8 cellular contexts compared by ENCODE assay signal in genomic region chr1:12177999-12178441, GRCh38. TPM values are rescaled to one million over a fixed set of nuclear protein-coding genes. Genes with fewer than 3 reads are reported as not detected.
DNase-seq lines count a peak whose midpoint lies in the region; ATAC-seq and TF ChIP-seq lines count a peak whose summit lies in the region.

No MANE protein-coding gene starts in this region.

- H3K9me3 Mint-ChIP-seq in activated CD4-positive, alpha-beta memory T cell treated with anti-CD3 and anti-CD28 coated beads, Interleukin-2, amount 10 ng/mL, durations not matched to agents 7 days and 5 days: no peaks in the 10 kb centered on the region

- no peak for TF ChIP-seq CTCF in AG04450 (IDR thresholded peaks at IDR 0.05; ENCODE audit: low read depth, low read length)
- TF ChIP-seq CTCF in omental fat pad (IDR thresholded peaks at IDR 0.05): no peak
- TF ChIP-seq CTCF in thoracic aorta (IDR thresholded peaks at IDR 0.05): no peak

- H3K27me3 ChIP-seq in AG04450 (ENCODE audit: control insufficient read depth, insufficient read depth, low read length): no peaks in the 10 kb centered on the region
- no peaks in the 10 kb centered on the region for H3K27me3 ChIP-seq in MG63
- H3K27me3 ChIP-seq in thoracic aorta (replicated peaks; ENCODE audit: insufficient read depth): no peaks in the 10 kb centered on the region

- no peaks in the 10 kb centered on the region for H3K27me3 Mint-ChIP-seq in activated CD4-positive, alpha-beta memory T cell treated with anti-CD3 and anti-CD28 coated beads, Interleukin-2, amount 10 ng/mL, durations not matched to agents 7 days and 5 days

- H3K4me3 Mint-ChIP-seq in activated CD4-positive, alpha-beta memory T cell treated with anti-CD3 and anti-CD28 coated beads, Interleukin-2, amount 10 ng/mL, durations not matched to agents 7 days and 5 days: peak overlapping the region; percentile 68

- H3K4me1 ChIP-seq in thoracic aorta (ENCODE audit: control insufficient read depth in 1 of 2, low read depth in 2 of 2): peaks cover 0 to 24% of the 10 kb centered on the region in 2 donors

- no peaks in the 10 kb centered on the region for H3K36me3 ChIP-seq in MG63
- no peaks in the 10 kb centered on the region for H3K36me3 ChIP-seq in thoracic aorta

- CTCF ChIA-PET in AG04450 (lab: Charles Lee): interaction anchor here (0.7 to 2.6 kb wide), 4 partner anchors 9 to 59 kb away, joined by 3 to 14 read pairs (median 4); no protein-coding TSS in a partner anchor
- CTCF ChIA-PET in activated CD4-positive, alpha-beta memory T cell treated with anti-CD3 and anti-CD28 coated beads, Interleukin-2, amount 10 ng/mL, durations not matched to agents 7 days and 5 days (lab: Charles Lee): interaction anchor here (0.6 to 7.7 kb wide), 20 partner anchors 10 to 158 kb away, joined by 3 to 85 read pairs (median 4); no protein-coding TSS in a partner anchor

- H3K4me3 ChIP-seq in AG04450 (ENCODE audit: low read depth, low read length) (no peak overlapping the region), MG63 (no peak overlapping the region), thoracic aorta (no peak overlapping the region)

- H3K27ac ChIP-seq in AG04450 (ENCODE audit: low read depth, low read length) (peak overlapping the region; percentile 68), thoracic aorta (peak overlapping the region in 1 of 2 donors; percentile 54)

- POLR2A ChIA-PET in AG04450 (lab: Yijun Ruan, JAX): interaction anchor here (0.6 to 1.8 kb wide), 2 partner anchors 57 to 1607 kb away, joined by 4 to 6 read pairs; no protein-coding TSS in a partner anchor
- POLR2A ChIA-PET in activated CD4-positive, alpha-beta memory T cell treated with anti-CD3 and anti-CD28 coated beads, Interleukin-2, amount 10 ng/mL, durations not matched to agents 7 days and 5 days (lab: Charles Lee): interaction anchor here (0.9 to 27.5 kb wide), 13 partner anchors 13 to 270 kb away, joined by 3 to 918 read pairs (median 6); partner anchors contain the start of gene TNFRSF1B

- ATAC-seq in omental fat pad (ENCODE audit: low FRiP score): peak; percentile 26
- no peak for ATAC-seq in thoracic aorta (ENCODE audit: insufficient number of reproducible peaks, low FRiP score, low read depth)
- no peak for ATAC-seq in HG02870 (IDR thresholded peaks at IDR 0.05; ENCODE audit: unreplicated experiment)

- peak overlapping the region; percentile 94 for H3K27ac Mint-ChIP-seq in activated CD4-positive, alpha-beta memory T cell treated with anti-CD3 and anti-CD28 coated beads, Interleukin-2, amount 10 ng/mL, durations not matched to agents 7 days and 5 days

- H3K4me1 Mint-ChIP-seq in activated CD4-positive, alpha-beta memory T cell treated with anti-CD3 and anti-CD28 coated beads, Interleukin-2, amount 10 ng/mL, durations not matched to agents 7 days and 5 days: peaks cover 91% of the 10 kb centered on the region

- H3K9me3 ChIP-seq in AG04450 (ENCODE audit: control insufficient read depth, insufficient read depth, low read length) (no peaks in the 10 kb centered on the region), MG63 (no peaks in the 10 kb centered on the region), thoracic aorta (no peaks in the 10 kb centered on the region)

- DNase-seq in AG04450 (ENCODE audit: low read depth, low spot score): peak; percentile 81
- peak; percentile 77 for DNase-seq in MG63
- peak; percentile 81 for DNase-seq in activated CD4-positive, alpha-beta memory T cell treated with anti-CD3 and anti-CD28 coated beads, Interleukin-2, amount 10 ng/mL, durations not matched to agents 7 days and 5 days
- peak; percentile 96 for DNase-seq in effector CD4-positive, alpha-beta T cell
- DNase-seq in omental fat pad (ENCODE audit: low spot score): peak; percentile 95
- DNase-seq in thoracic aorta (ENCODE audit: low spot score): peak; percentile 64
- no peak for DNase-seq in globus pallidus (ENCODE audit: low spot score)

- peaks cover 85% of the 10 kb centered on the region for H3K36me3 Mint-ChIP-seq in activated CD4-positive, alpha-beta memory T cell treated with anti-CD3 and anti-CD28 coated beads, Interleukin-2, amount 10 ng/mL, durations not matched to agents 7 days and 5 days (ENCODE audit: low read depth)

RNA-seq across cellular contexts. Expression of gene TNFRSF1B, which starts 11.2 kb away (rescaled TPM):
- 5.9 and 6.2 TPM in 2 replicates for polyA plus RNA-seq in AG04450 (2011; rRNA removed)
- polyA minus RNA-seq in AG04450 (2011; rRNA and poly(A)+ RNA removed): 8.9 and 12.5 TPM in 2 replicates
- total RNA-seq in MG63 (2014; rRNA removed; shearing (Covaris generic); ENCODE audit: low replicate concordance): 2.5 and 3.9 TPM in 2 replicates
- 100 to 1,000 TPM; 434 to 447 TPM for total RNA-seq in activated CD4-positive, alpha-beta memory T cell treated with anti-CD3 and anti-CD28 coated beads, Interleukin-2, amount 10 ng/mL, durations not matched to agents 7 days and 5 days
- total RNA-seq in omental fat pad: 100 to 1,000 TPM in 2 of 4 donors, 10 to 100 TPM in 2; 34.0 to 122 (median 84.5) TPM
- total RNA-seq in thoracic aorta: 10 to 100 TPM; 58.7 to 59.7 TPM

RNA-seq across cellular contexts. Expression of gene VPS13D, which starts 51.8 kb away (rescaled TPM):
- polyA plus RNA-seq in AG04450 (2011; rRNA removed): 18.3 and 19.0 TPM in 2 replicates
- polyA minus RNA-seq in AG04450 (2011; rRNA and poly(A)+ RNA removed): 60.6 and 65.4 TPM in 2 replicates
- total RNA-seq in MG63 (2014; rRNA removed; shearing (Covaris generic); ENCODE audit: low replicate concordance): 12.1 and 16.2 TPM in 2 replicates
- total RNA-seq in activated CD4-positive, alpha-beta memory T cell treated with anti-CD3 and anti-CD28 coated beads, Interleukin-2, amount 10 ng/mL, durations not matched to agents 7 days and 5 days: 10 to 100 TPM; 28.1 to 31.4 TPM
- total RNA-seq in omental fat pad (100 to 1,000 TPM in 1 of 4 donors, 10 to 100 TPM in 3; 88.1 to 105 (median 97.1) TPM), thoracic aorta (100 to 1,000 TPM in 1 of 2 donors, 10 to 100 TPM in 1; 70.1 to 129 TPM)
